ENCODE assay signal across 1 cellular context in genomic region chr7:108525985-108526767, GRCh38.
TF ChIP-seq lines count a peak whose summit lies in the region.

PNPLA8 (minus strand) TSS chr7:108526135; CDS start chr7:108515491, 10,644 bp downstream.

TF ChIP-seq in HepG2, 621 proteins besides CTCF, POLR2A, EP300 and RAD21 (continued from another document and continues in another):
- TF ChIP-seq ZNF407 (CRISPR knock-in tag; IDR thresholded peaks at IDR 0.05; ENCODE audit: not compliant biosample characterization), result peak; percentile 31
- peak; percentile 75; the same call in 1 of the 2 replicates for TF ChIP-seq ZSCAN5A (CRISPR knock-in tag; IDR thresholded peaks at IDR 0.05; ENCODE audit: borderline replicate concordance)
- peak; percentile 48; the same call in 1 of the 2 replicates for TF ChIP-seq KMT2A (CRISPR knock-in tag; IDR thresholded peaks at IDR 0.05)
- TF ChIP-seq ZNF607 (CRISPR knock-in tag; IDR thresholded peaks at IDR 0.05; ENCODE audit: borderline replicate concordance), result peak; percentile 78; the same call in 1 of the 2 replicates
- peak; percentile 20 for TF ChIP-seq ZNF781 (CRISPR knock-in tag; IDR thresholded peaks at IDR 0.05; ENCODE audit: borderline replicate concordance, not compliant biosample characterization)
- TF ChIP-seq AKNA (CRISPR knock-in tag; IDR thresholded peaks at IDR 0.05; ENCODE audit: borderline replicate concordance), result no peak
- TF ChIP-seq PRPF4 (IDR thresholded peaks at IDR 0.05; ENCODE audit: low read depth, low read length, poor library complexity, severe bottlenecking), result no peak
- no peak for TF ChIP-seq ZBTB7A (CRISPR knock-in tag; IDR thresholded peaks at IDR 0.05)
- peak; percentile 46; the same call in 1 of the 2 replicates for TF ChIP-seq ARID5B (CRISPR knock-in tag; IDR thresholded peaks at IDR 0.05)
- no peak for TF ChIP-seq HINFP (CRISPR knock-in tag; IDR thresholded peaks at IDR 0.05; ENCODE audit: low read depth)
- TF ChIP-seq GPBP1L1 (CRISPR knock-in tag; IDR thresholded peaks at IDR 0.05), result no peak
- TF ChIP-seq ZNF292 (CRISPR knock-in tag; IDR thresholded peaks at IDR 0.05; ENCODE audit: borderline replicate concordance, low read depth), result peak; percentile 72
- no peak for TF ChIP-seq RXRB (CRISPR knock-in tag; IDR thresholded peaks at IDR 0.05; ENCODE audit: borderline replicate concordance)
- peak; percentile 57; the same call in 1 of the 2 replicates for TF ChIP-seq ZNF724P (CRISPR knock-in tag; IDR thresholded peaks at IDR 0.05; ENCODE audit: borderline replicate concordance)
- TF ChIP-seq ZNF225 (CRISPR knock-in tag; IDR thresholded peaks at IDR 0.05), result 0 out of 2 replicates have a peak, but pooled peaks have one; percentile 45
- peak; percentile 32; the same call in 1 of the 2 replicates for TF ChIP-seq UBTF (CRISPR knock-in tag; IDR thresholded peaks at IDR 0.05)
- TF ChIP-seq CEBPZ (IDR thresholded peaks at IDR 0.05; ENCODE audit: low read length), result no peak
- TF ChIP-seq KDM6A (CRISPR knock-in tag; IDR thresholded peaks at IDR 0.05; ENCODE audit: low read depth), result no peak
- TF ChIP-seq ZFP37 (CRISPR knock-in tag; IDR thresholded peaks at IDR 0.05; ENCODE audit: borderline replicate concordance), result 0 out of 2 replicates have a peak, but pooled peaks have one; percentile 11
